9 cellular contexts compared by ENCODE assay signal in genomic region chr3:31979006-31979697, GRCh38. TPM values are rescaled to one million over a fixed set of nuclear protein-coding genes. Genes with fewer than 3 reads are reported as not detected.
DNase-seq lines count a peak whose midpoint lies in the region; ATAC-seq and TF ChIP-seq lines count a peak whose summit lies in the region.
"Had no signal": no experiment of that assay in that cellular context is flagged by ENCODE, and none has a peak within 500 bp of the region (broad histone marks: within the 10 kb centered on the region; RNA-seq: fewer than 3 reads in every experiment).

No MANE protein-coding gene starts in this region.

- H3K4me1 ChIP-seq in BE2C = no peaks in the 10 kb centered on the region

- no peak overlapping the region for H3K27ac Mint-ChIP-seq in activated naive CD8-positive, alpha-beta T cell treated with anti-CD3 and anti-CD28 coated beads, Interleukin-2, amount 10 ng/mL, durations not matched to agents 7 days and 5 days
- no peak overlapping the region for H3K27ac Mint-ChIP-seq in nephron progenitor cell

- no peaks in the 10 kb centered on the region for H3K9me3 Mint-ChIP-seq in activated naive CD8-positive, alpha-beta T cell treated with anti-CD3 and anti-CD28 coated beads, Interleukin-2, amount 10 ng/mL, durations not matched to agents 7 days and 5 days
- H3K9me3 Mint-ChIP-seq in nephron progenitor cell = no peaks in the 10 kb centered on the region

- no peak for TF ChIP-seq CTCF in nephron progenitor cell (IDR thresholded peaks at IDR 0.05)
- no peak for TF ChIP-seq CTCF in BE2C (IDR thresholded peaks at IDR 0.05; ENCODE audit: low read depth, low read length)

- peaks cover 10% of the 10 kb centered on the region for H3K4me1 Mint-ChIP-seq in activated naive CD8-positive, alpha-beta T cell treated with anti-CD3 and anti-CD28 coated beads, Interleukin-2, amount 10 ng/mL, durations not matched to agents 7 days and 5 days
- H3K4me1 Mint-ChIP-seq in nephron progenitor cell = peaks cover 34% of the 10 kb centered on the region

- no peaks in the 10 kb centered on the region for H3K9me3 ChIP-seq in BE2C

- DNase-seq in activated naive CD8-positive, alpha-beta T cell treated with anti-CD3 and anti-CD28 coated beads, Interleukin-2, amount 10 ng/mL, durations not matched to agents 7 days and 5 days = no peak
- DNase-seq in nephron progenitor cell = no peak
- no peak for DNase-seq in BE2C
- no peak for DNase-seq in NCI-H69 (lab: John Stamatoyannopoulos, UW)
- DNase-seq in anterior cingulate cortex (lab: John Stamatoyannopoulos, UW) = no peak
- DNase-seq: NCI-H2227 treated with DMSO at 0.1 percent for 48 hours had no signal

- POLR2A ChIA-PET in activated naive CD8-positive, alpha-beta T cell treated with anti-CD3 and anti-CD28 coated beads, Interleukin-2, amount 10 ng/mL, durations not matched to agents 7 days and 5 days (lab: Charles Lee) = no interaction called here

- H3K36me3 Mint-ChIP-seq in activated naive CD8-positive, alpha-beta T cell treated with anti-CD3 and anti-CD28 coated beads, Interleukin-2, amount 10 ng/mL, durations not matched to agents 7 days and 5 days = peaks cover 2% of the 10 kb centered on the region
- peaks cover 22% of the 10 kb centered on the region for H3K36me3 Mint-ChIP-seq in nephron progenitor cell (ENCODE audit: low read depth)

- peaks cover 19% of the 10 kb centered on the region for H3K27me3 ChIP-seq in BE2C

- H3K4me3 ChIP-seq in BE2C (ENCODE audit: low read depth, low read length) = no peak overlapping the region

- H3K4me3 Mint-ChIP-seq in activated naive CD8-positive, alpha-beta T cell treated with anti-CD3 and anti-CD28 coated beads, Interleukin-2, amount 10 ng/mL, durations not matched to agents 7 days and 5 days = peak overlapping the region; percentile 58
- peak overlapping the region; percentile 85 for H3K4me3 Mint-ChIP-seq in nephron progenitor cell

- H3K36me3 ChIP-seq in BE2C = no peaks in the 10 kb centered on the region

- ATAC-seq in GM18858 (IDR thresholded peaks at IDR 0.05; ENCODE audit: unreplicated experiment) (peak; percentile 76), HG02798 (IDR thresholded peaks at IDR 0.05; ENCODE audit: poor library complexity, unreplicated experiment) (peak; percentile 49), GM18520 (IDR thresholded peaks at IDR 0.05; ENCODE audit: unreplicated experiment) (no peak)
- no peak for ATAC-seq in activated naive CD8-positive, alpha-beta T cell treated with anti-CD3 and anti-CD28 coated beads, Interleukin-2, amount 10 ng/mL, durations not matched to agents 7 days and 5 days (ENCODE audit: low read depth)

- H3K27me3 Mint-ChIP-seq in activated naive CD8-positive, alpha-beta T cell treated with anti-CD3 and anti-CD28 coated beads, Interleukin-2, amount 10 ng/mL, durations not matched to agents 7 days and 5 days = peaks cover 42% of the 10 kb centered on the region
- H3K27me3 Mint-ChIP-seq in nephron progenitor cell (ENCODE audit: low read depth, poor library complexity) = peaks cover 30% of the 10 kb centered on the region

RNA-seq across cellular contexts. Expression of gene OSBPL10, which starts 1.9 kb away (rescaled TPM):
- total RNA-seq in activated naive CD8-positive, alpha-beta T cell treated with anti-CD3 and anti-CD28 coated beads, Interleukin-2, amount 10 ng/mL, durations not matched to agents 7 days and 5 days = under 1 TPM; 0.09 to 0.22 TPM
- not detected for polyA plus RNA-seq in BE2C (2012; ENCODE audit: insufficient read depth, insufficient read length, low read depth)

RNA-seq across cellular contexts. Expression of gene ZNF860, which starts 2.4 kb away (rescaled TPM):
- not detected for total RNA-seq in activated naive CD8-positive, alpha-beta T cell treated with anti-CD3 and anti-CD28 coated beads, Interleukin-2, amount 10 ng/mL, durations not matched to agents 7 days and 5 days
- not detected for polyA plus RNA-seq in BE2C (2012; ENCODE audit: insufficient read depth, insufficient read length, low read depth)

Comparison
In these comparisons a context has a peak if more than half of its experiments do, and no peak if none do; other contexts are left out.
1. ATAC-seq: peak in GM18858 (single experiment) and HG02798 (single experiment); none in activated naive CD8-positive, alpha-beta T cell treated with anti-CD3 and anti-CD28 coated beads, Interleukin-2, amount 10 ng/mL, durations not matched to agents 7 days and 5 days (single experiment) and GM18520 (single experiment).